ENCODE assay signal across 1 cellular context in the genomic region with DNA sequence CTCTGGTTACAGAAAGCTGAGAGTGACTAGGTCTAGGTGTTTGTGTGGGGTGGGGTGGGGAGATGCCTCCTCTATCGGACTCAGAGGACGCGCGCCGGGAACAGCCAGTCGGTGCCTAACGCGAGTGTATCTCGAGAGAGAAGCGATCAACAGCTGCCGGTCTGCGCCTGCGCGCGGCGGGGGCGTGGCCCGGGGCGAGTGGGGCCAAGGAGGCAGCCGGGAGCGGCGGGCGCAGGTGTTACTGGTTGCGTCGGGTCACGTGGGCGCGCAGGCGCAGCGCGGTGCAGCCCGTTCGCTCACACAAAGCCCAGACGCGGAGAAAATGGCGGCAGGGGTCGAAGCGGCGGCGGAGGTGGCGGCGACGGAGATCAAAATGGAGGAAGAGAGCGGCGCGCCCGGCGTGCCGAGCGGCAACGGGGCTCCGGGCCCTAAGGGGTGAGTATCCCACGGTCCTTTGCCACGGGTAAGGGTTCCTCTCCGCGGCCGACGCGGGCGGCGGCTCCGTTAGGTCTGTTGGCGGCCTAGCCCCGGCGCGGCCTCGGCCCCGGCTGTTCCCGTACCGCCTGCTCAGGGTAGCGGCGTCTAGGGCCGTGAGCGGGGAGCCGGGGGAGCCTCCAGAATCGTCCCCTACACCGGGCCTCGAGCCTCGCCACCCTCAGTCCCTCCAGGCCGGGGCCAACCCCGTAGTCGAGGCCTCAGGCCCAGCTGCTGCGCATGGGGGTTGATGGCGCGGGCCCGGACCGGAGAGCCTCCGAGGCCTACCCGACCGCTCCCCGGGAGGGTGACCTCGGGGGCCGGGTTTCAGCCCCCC.
TF ChIP-seq lines count a peak whose summit lies in the region.

A gene with protein sequence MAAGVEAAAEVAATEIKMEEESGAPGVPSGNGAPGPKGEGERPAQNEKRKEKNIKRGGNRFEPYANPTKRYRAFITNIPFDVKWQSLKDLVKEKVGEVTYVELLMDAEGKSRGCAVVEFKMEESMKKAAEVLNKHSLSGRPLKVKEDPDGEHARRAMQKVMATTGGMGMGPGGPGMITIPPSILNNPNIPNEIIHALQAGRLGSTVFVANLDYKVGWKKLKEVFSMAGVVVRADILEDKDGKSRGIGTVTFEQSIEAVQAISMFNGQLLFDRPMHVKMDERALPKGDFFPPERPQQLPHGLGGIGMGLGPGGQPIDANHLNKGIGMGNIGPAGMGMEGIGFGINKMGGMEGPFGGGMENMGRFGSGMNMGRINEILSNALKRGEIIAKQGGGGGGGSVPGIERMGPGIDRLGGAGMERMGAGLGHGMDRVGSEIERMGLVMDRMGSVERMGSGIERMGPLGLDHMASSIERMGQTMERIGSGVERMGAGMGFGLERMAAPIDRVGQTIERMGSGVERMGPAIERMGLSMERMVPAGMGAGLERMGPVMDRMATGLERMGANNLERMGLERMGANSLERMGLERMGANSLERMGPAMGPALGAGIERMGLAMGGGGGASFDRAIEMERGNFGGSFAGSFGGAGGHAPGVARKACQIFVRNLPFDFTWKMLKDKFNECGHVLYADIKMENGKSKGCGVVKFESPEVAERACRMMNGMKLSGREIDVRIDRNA (plus strand): TSS at position 299 of the 811 bp plus-strand sequence. CDS start 24 bp downstream, at position 323.

TF ChIP-seq in K562, 482 proteins besides CTCF, POLR2A, EP300 and RAD21 (continued from another document and continues in another):
- TF ChIP-seq, protein P1, sequence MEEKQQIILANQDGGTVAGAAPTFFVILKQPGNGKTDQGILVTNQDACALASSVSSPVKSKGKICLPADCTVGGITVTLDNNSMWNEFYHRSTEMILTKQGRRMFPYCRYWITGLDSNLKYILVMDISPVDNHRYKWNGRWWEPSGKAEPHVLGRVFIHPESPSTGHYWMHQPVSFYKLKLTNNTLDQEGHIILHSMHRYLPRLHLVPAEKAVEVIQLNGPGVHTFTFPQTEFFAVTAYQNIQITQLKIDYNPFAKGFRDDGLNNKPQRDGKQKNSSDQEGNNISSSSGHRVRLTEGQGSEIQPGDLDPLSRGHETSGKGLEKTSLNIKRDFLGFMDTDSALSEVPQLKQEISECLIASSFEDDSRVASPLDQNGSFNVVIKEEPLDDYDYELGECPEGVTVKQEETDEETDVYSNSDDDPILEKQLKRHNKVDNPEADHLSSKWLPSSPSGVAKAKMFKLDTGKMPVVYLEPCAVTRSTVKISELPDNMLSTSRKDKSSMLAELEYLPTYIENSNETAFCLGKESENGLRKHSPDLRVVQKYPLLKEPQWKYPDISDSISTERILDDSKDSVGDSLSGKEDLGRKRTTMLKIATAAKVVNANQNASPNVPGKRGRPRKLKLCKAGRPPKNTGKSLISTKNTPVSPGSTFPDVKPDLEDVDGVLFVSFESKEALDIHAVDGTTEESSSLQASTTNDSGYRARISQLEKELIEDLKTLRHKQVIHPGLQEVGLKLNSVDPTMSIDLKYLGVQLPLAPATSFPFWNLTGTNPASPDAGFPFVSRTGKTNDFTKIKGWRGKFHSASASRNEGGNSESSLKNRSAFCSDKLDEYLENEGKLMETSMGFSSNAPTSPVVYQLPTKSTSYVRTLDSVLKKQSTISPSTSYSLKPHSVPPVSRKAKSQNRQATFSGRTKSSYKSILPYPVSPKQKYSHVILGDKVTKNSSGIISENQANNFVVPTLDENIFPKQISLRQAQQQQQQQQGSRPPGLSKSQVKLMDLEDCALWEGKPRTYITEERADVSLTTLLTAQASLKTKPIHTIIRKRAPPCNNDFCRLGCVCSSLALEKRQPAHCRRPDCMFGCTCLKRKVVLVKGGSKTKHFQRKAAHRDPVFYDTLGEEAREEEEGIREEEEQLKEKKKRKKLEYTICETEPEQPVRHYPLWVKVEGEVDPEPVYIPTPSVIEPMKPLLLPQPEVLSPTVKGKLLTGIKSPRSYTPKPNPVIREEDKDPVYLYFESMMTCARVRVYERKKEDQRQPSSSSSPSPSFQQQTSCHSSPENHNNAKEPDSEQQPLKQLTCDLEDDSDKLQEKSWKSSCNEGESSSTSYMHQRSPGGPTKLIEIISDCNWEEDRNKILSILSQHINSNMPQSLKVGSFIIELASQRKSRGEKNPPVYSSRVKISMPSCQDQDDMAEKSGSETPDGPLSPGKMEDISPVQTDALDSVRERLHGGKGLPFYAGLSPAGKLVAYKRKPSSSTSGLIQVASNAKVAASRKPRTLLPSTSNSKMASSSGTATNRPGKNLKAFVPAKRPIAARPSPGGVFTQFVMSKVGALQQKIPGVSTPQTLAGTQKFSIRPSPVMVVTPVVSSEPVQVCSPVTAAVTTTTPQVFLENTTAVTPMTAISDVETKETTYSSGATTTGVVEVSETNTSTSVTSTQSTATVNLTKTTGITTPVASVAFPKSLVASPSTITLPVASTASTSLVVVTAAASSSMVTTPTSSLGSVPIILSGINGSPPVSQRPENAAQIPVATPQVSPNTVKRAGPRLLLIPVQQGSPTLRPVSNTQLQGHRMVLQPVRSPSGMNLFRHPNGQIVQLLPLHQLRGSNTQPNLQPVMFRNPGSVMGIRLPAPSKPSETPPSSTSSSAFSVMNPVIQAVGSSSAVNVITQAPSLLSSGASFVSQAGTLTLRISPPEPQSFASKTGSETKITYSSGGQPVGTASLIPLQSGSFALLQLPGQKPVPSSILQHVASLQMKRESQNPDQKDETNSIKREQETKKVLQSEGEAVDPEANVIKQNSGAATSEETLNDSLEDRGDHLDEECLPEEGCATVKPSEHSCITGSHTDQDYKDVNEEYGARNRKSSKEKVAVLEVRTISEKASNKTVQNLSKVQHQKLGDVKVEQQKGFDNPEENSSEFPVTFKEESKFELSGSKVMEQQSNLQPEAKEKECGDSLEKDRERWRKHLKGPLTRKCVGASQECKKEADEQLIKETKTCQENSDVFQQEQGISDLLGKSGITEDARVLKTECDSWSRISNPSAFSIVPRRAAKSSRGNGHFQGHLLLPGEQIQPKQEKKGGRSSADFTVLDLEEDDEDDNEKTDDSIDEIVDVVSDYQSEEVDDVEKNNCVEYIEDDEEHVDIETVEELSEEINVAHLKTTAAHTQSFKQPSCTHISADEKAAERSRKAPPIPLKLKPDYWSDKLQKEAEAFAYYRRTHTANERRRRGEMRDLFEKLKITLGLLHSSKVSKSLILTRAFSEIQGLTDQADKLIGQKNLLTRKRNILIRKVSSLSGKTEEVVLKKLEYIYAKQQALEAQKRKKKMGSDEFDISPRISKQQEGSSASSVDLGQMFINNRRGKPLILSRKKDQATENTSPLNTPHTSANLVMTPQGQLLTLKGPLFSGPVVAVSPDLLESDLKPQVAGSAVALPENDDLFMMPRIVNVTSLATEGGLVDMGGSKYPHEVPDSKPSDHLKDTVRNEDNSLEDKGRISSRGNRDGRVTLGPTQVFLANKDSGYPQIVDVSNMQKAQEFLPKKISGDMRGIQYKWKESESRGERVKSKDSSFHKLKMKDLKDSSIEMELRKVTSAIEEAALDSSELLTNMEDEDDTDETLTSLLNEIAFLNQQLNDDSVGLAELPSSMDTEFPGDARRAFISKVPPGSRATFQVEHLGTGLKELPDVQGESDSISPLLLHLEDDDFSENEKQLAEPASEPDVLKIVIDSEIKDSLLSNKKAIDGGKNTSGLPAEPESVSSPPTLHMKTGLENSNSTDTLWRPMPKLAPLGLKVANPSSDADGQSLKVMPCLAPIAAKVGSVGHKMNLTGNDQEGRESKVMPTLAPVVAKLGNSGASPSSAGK (IDR thresholded peaks at IDR 0.05): peak; percentile 61; the same call in 1 of the 2 replicates
- TF ChIP-seq CHD2 (IDR thresholded peaks at IDR 0.05; ENCODE audit: low read depth, low read length) (peak; percentile 88), HLTF (IDR thresholded peaks at IDR 0.05) (no peak), PTBP1 (IDR thresholded peaks at IDR 0.05; ENCODE audit: low read depth, low read length) (no peak), ZNF830 (CRISPR knock-in tag; IDR thresholded peaks at IDR 0.05) (no peak), SMAD1 (IDR thresholded peaks at IDR 0.05; ENCODE audit: low read depth, low read length, partially characterized antibody) (no peak), RFX1 (IDR thresholded peaks at IDR 0.05) (no peak), MEF2A (IDR thresholded peaks at IDR 0.05; ENCODE audit: control insufficient read depth, low read depth, low read length) (no peak), PTTG1 (tag; IDR thresholded peaks at IDR 0.05; ENCODE audit: low read depth) (no peak), BACH1 (tag; IDR thresholded peaks at IDR 0.05) (no peak), MCM2 (IDR thresholded peaks at IDR 0.05; ENCODE audit: low read depth) (no peak), ZFPM2 (CRISPR knock-in tag; IDR thresholded peaks at IDR 0.05) (no peak), TEAD2 (tag; IDR thresholded peaks at IDR 0.05) (no peak), CHD1 (IDR thresholded peaks at IDR 0.05; ENCODE audit: low read length) (peak; percentile 96), PHF21A (IDR thresholded peaks at IDR 0.05; ENCODE audit: borderline replicate concordance, low read depth) (no peak), ESRRB (CRISPR knock-in tag; IDR thresholded peaks at IDR 0.05; ENCODE audit: borderline replicate concordance) (no peak), BMI1 (IDR thresholded peaks at IDR 0.05; ENCODE audit: low read length) (no peak), ZNF695 (CRISPR knock-in tag; IDR thresholded peaks at IDR 0.05) (no peak), YBX1 (IDR thresholded peaks at IDR 0.05) (no peak), CHD4 (IDR thresholded peaks at IDR 0.05; ENCODE audit: insufficient read depth, insufficient replicate concordance, low read depth, low read length, poor library complexity, severe bottlenecking) (no peak)
- TF ChIP-seq, protein P2, sequence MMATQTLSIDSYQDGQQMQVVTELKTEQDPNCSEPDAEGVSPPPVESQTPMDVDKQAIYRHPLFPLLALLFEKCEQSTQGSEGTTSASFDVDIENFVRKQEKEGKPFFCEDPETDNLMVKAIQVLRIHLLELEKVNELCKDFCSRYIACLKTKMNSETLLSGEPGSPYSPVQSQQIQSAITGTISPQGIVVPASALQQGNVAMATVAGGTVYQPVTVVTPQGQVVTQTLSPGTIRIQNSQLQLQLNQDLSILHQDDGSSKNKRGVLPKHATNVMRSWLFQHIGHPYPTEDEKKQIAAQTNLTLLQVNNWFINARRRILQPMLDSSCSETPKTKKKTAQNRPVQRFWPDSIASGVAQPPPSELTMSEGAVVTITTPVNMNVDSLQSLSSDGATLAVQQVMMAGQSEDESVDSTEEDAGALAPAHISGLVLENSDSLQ (IDR thresholded peaks at IDR 0.05): peak; percentile 37; the same call in 1 of the 2 replicates
- TF ChIP-seq, protein P3, sequence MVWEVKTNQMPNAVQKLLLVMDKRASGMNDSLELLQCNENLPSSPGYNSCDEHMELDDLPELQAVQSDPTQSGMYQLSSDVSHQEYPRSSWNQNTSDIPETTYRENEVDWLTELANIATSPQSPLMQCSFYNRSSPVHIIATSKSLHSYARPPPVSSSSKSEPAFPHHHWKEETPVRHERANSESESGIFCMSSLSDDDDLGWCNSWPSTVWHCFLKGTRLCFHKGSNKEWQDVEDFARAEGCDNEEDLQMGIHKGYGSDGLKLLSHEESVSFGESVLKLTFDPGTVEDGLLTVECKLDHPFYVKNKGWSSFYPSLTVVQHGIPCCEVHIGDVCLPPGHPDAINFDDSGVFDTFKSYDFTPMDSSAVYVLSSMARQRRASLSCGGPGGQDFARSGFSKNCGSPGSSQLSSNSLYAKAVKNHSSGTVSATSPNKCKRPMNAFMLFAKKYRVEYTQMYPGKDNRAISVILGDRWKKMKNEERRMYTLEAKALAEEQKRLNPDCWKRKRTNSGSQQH (CRISPR knock-in tag; IDR thresholded peaks at IDR 0.05): peak; percentile 84
- TF ChIP-seq, protein P4, sequence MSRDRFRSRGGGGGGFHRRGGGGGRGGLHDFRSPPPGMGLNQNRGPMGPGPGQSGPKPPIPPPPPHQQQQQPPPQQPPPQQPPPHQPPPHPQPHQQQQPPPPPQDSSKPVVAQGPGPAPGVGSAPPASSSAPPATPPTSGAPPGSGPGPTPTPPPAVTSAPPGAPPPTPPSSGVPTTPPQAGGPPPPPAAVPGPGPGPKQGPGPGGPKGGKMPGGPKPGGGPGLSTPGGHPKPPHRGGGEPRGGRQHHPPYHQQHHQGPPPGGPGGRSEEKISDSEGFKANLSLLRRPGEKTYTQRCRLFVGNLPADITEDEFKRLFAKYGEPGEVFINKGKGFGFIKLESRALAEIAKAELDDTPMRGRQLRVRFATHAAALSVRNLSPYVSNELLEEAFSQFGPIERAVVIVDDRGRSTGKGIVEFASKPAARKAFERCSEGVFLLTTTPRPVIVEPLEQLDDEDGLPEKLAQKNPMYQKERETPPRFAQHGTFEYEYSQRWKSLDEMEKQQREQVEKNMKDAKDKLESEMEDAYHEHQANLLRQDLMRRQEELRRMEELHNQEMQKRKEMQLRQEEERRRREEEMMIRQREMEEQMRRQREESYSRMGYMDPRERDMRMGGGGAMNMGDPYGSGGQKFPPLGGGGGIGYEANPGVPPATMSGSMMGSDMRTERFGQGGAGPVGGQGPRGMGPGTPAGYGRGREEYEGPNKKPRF (IDR thresholded peaks at IDR 0.05; ENCODE audit: low read depth, low read length): no peak
- TF ChIP-seq, protein P5, sequence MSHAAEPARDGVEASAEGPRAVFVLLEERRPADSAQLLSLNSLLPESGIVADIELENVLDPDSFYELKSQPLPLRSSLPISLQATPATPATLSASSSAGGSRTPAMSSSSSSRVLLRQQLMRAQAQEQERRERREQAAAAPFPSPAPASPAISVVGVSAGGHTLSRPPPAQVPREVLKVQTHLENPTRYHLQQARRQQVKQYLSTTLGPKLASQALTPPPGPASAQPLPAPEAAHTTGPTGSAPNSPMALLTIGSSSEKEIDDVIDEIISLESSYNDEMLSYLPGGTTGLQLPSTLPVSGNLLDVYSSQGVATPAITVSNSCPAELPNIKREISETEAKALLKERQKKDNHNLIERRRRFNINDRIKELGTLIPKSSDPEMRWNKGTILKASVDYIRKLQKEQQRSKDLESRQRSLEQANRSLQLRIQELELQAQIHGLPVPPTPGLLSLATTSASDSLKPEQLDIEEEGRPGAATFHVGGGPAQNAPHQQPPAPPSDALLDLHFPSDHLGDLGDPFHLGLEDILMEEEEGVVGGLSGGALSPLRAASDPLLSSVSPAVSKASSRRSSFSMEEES (CRISPR knock-in tag; IDR thresholded peaks at IDR 0.05): peak; percentile 98
- TF ChIP-seq, protein P6, sequence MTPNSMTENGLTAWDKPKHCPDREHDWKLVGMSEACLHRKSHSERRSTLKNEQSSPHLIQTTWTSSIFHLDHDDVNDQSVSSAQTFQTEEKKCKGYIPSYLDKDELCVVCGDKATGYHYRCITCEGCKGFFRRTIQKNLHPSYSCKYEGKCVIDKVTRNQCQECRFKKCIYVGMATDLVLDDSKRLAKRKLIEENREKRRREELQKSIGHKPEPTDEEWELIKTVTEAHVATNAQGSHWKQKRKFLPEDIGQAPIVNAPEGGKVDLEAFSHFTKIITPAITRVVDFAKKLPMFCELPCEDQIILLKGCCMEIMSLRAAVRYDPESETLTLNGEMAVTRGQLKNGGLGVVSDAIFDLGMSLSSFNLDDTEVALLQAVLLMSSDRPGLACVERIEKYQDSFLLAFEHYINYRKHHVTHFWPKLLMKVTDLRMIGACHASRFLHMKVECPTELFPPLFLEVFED (CRISPR knock-in tag; conservative IDR thresholded peaks at IDR 0.05): no peak
- TF ChIP-seq, protein P7, sequence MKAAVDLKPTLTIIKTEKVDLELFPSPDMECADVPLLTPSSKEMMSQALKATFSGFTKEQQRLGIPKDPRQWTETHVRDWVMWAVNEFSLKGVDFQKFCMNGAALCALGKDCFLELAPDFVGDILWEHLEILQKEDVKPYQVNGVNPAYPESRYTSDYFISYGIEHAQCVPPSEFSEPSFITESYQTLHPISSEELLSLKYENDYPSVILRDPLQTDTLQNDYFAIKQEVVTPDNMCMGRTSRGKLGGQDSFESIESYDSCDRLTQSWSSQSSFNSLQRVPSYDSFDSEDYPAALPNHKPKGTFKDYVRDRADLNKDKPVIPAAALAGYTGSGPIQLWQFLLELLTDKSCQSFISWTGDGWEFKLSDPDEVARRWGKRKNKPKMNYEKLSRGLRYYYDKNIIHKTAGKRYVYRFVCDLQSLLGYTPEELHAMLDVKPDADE (conservative IDR thresholded peaks at IDR 0.05; ENCODE audit: control insufficient read depth, low read depth, low read length): peak; percentile 43; the same call in 1 of the 2 replicates
